Comparison of ENCODE assay signal across 25 cellular contexts in genomic region chr14:57835751-57836150, GRCh38. TPM values are rescaled to one million over a fixed set of nuclear protein-coding genes. Genes with fewer than 3 reads are reported as not detected.
DNase-seq lines count a peak whose midpoint lies in the region; ATAC-seq, FAIRE-seq and TF ChIP-seq lines count a peak whose summit lies in the region.
"Had no signal": no experiment of that assay in that cellular context is flagged by ENCODE, and none has a peak within 500 bp of the region (broad histone marks: within the 10 kb centered on the region; RNA-seq: fewer than 3 reads in every experiment).

No MANE protein-coding gene starts in this region.

- H3K36me3 ChIP-seq in mammary epithelial cell (ENCODE audit: insufficient read depth, low read length) (no peaks in the 10 kb centered on the region), mesenchymal stem cell (ENCODE audit: control insufficient read depth in 1 of 2, insufficient read depth in 2 of 2, low read depth in 1 of 2, low read length in 2 of 2) (no peaks in the 10 kb centered on the region), tibial nerve (no peaks in the 10 kb centered on the region), heart left ventricle (no peaks in the 10 kb centered on the region)
- H3K36me3 ChIP-seq: BLaER1 treated with 17β-estradiol and CSF1 and Interleukin-3, amounts not matched to agents 10 nM and 100 nM; SJCRH30 had no signal

- H3K36me3 Mint-ChIP-seq in MCF 10A (ENCODE audit: insufficient read depth, unreplicated experiment): peaks cover 7% of the 10 kb centered on the region
- H3K36me3 Mint-ChIP-seq: CD4-positive, alpha-beta memory T cell had no signal

- dilution Hi-C loops in mammary epithelial cell (cut with HindIII; ENCODE audit: low sequenced_read_pairs): no loop called here

- no peak overlapping the region for H2BK120ac ChIP-seq in mesenchymal stem cell (ENCODE audit: low read depth, low read length)

- no peaks in the 10 kb centered on the region for H3K9me3 Mint-ChIP-seq in MCF 10A (ENCODE audit: unreplicated experiment)

- H4K8ac ChIP-seq in mesenchymal stem cell (ENCODE audit: low read length): no peak overlapping the region

- no peak for TF ChIP-seq EP300 in tibial nerve (IDR thresholded peaks at IDR 0.05)

- H2BK12ac ChIP-seq in mesenchymal stem cell (ENCODE audit: low read length in 2 of 2): no peak overlapping the region

- H3K4me1 ChIP-seq in mammary epithelial cell (ENCODE audit: insufficient read depth, low read length): peaks cover 23% of the 10 kb centered on the region
- peaks cover 4% of the 10 kb centered on the region for H3K4me1 ChIP-seq in mesenchymal stem cell (ENCODE audit: control insufficient read depth, insufficient read depth, low read depth, low read length)
- H3K4me1 ChIP-seq in tibial nerve: peaks cover 0 to 36% (median 3%) of the 10 kb centered on the region in 4 donors
- H3K4me1 ChIP-seq in heart left ventricle: no peaks in the 10 kb centered on the region
- H3K4me1 ChIP-seq: BLaER1 treated with 17β-estradiol and CSF1 and Interleukin-3, amounts not matched to agents 10 nM and 100 nM; SJCRH30 had no signal

- H3K27me3 Mint-ChIP-seq in MCF 10A (ENCODE audit: insufficient read depth, unreplicated experiment): no peaks in the 10 kb centered on the region

- no peak overlapping the region for H3K4me3 Mint-ChIP-seq in MCF 10A (ENCODE audit: unreplicated experiment)
- H3K4me3 Mint-ChIP-seq: CD4-positive, alpha-beta memory T cell had no signal

- no peak overlapping the region for H3K4ac ChIP-seq in mesenchymal stem cell (ENCODE audit: low read depth in 1 of 2, low read length in 2 of 2)

- H4K20me1 ChIP-seq in mammary epithelial cell (ENCODE audit: insufficient read depth, low read length): no peaks in the 10 kb centered on the region
- H4K20me1 ChIP-seq: BLaER1 treated with 17β-estradiol and CSF1 and Interleukin-3, amounts not matched to agents 10 nM and 100 nM had no signal

- H3K27ac Mint-ChIP-seq in MCF 10A (ENCODE audit: low read depth, unreplicated experiment): peak overlapping the region; percentile 73
- H3K27ac Mint-ChIP-seq: CD4-positive, alpha-beta memory T cell had no signal

- H3K27me3 ChIP-seq in mammary epithelial cell (ENCODE audit: insufficient read depth, low read length) (no peaks in the 10 kb centered on the region), mesenchymal stem cell (ENCODE audit: control insufficient read depth in 1 of 2, insufficient read depth in 1 of 2, low read length in 2 of 2) (no peaks in the 10 kb centered on the region), tibial nerve (no peaks in the 10 kb centered on the region), heart left ventricle (peaks cover 0 to 4% (median 0%) of the 10 kb centered on the region in 9 donors)
- H3K27me3 ChIP-seq: BLaER1 treated with 17β-estradiol and CSF1 and Interleukin-3, amounts not matched to agents 10 nM and 100 nM; SJCRH30 had no signal

- in situ Hi-C loops in mammary epithelial cell (cut with MboI; ENCODE audit: low sequenced_read_pairs in 2 of 2): no loop called here

- DNase-seq in MCF 10A (ENCODE audit: unreplicated experiment): peak; percentile 78
- DNase-seq in mammary epithelial cell: no peak
- DNase-seq in cerebellum (ENCODE audit: low spot score): peak; percentile 33
- DNase-seq in mesenchymal stem cell: no peak
- DNase-seq in urothelium cell line (ENCODE audit: low spot score): peak; percentile 40
- DNase-seq in tibial nerve (ENCODE audit: low spot score in 2 of 2): no peak
- DNase-seq in NCI-H1436 treated with DMSO at 0.1 percent for 48 hours (lab: John Stamatoyannopoulos, UW): no peak
- DNase-seq in heart left ventricle: no peak
- DNase-seq: 8988T; CD4-positive, alpha-beta memory T cell; DND-41; GOT3; IMR-90; MV-4-11; NCI-H1105 treated with DMSO at 0.1 percent for 48 hours; NCI-H1694; NCI-H2081; NCI-H748 treated with DMSO at 0.1 percent for 48 hours; SJCRH30 had no signal

- TF ChIP-seq CTCF in MCF 10A (IDR thresholded peaks at IDR 0.05; ENCODE audit: unreplicated experiment) (no peak), mammary epithelial cell (conservative IDR thresholded peaks at IDR 0.05 in 1 of 2, IDR thresholded peaks at IDR 0.05 in 1 of 2; ENCODE audit: extremely low read depth in 1 of 2, insufficient read depth in 1 of 2, low read depth in 1 of 2, low read length in 2 of 2) (no peak), tibial nerve (IDR thresholded peaks at IDR 0.05) (no peak), heart left ventricle (IDR thresholded peaks at IDR 0.05) (no peak)

- H2BK15ac ChIP-seq in mesenchymal stem cell (ENCODE audit: low read depth, poor library complexity, severe bottlenecking): no peak overlapping the region

- H3K4me2 ChIP-seq in mammary epithelial cell (ENCODE audit: insufficient read depth, low read depth, low read length): no peak overlapping the region
- no peak overlapping the region for H3K4me2 ChIP-seq in mesenchymal stem cell (ENCODE audit: low read length, poor library complexity, severe bottlenecking)
- H3K4me2 ChIP-seq: BLaER1 treated with 17β-estradiol and CSF1 and Interleukin-3, amounts not matched to agents 10 nM and 100 nM; KMS-11 had no signal

- 19% methylated on average over 2 of the region's 2 CpGs for WGBS in mammary epithelial cell (ENCODE audit: low coverage, missing lambda C conversion rate)
- 77% methylated on average over 2 of the region's 2 CpGs for WGBS in mesenchymal stem cell
- WGBS in tibial nerve, 2 donors: 49 to 62% methylated on average over 2 of the region's 2 CpGs
- WGBS in heart left ventricle, 4 donors: 57 to 77% (median 67%) methylated on average over 2 of the region's 2 CpGs

- H2BK5ac ChIP-seq in mesenchymal stem cell (ENCODE audit: low read depth, low read length, poor library complexity, severe bottlenecking): no peak overlapping the region

- POLR2A ChIA-PET in MCF 10A (lab: Yijun Ruan, JAX): interaction anchor here (0.7 to 1.1 kb wide), 4 partner anchors 14 to 88 kb away, joined by 3 to 5 read pairs (median 3); no protein-coding TSS in a partner anchor

- H4K91ac ChIP-seq in mesenchymal stem cell (ENCODE audit: low read length): no peak overlapping the region

- peaks cover 38% of the 10 kb centered on the region for H3K4me1 Mint-ChIP-seq in MCF 10A (ENCODE audit: insufficient read depth, unreplicated experiment)
- H3K4me1 Mint-ChIP-seq: CD4-positive, alpha-beta memory T cell had no signal

- no peak overlapping the region for H3K14ac ChIP-seq in mesenchymal stem cell (ENCODE audit: low read length in 2 of 2)

- H3K4me3 ChIP-seq in mammary epithelial cell (replicated peaks in 1 of 3; ENCODE audit: insufficient read depth in 1 of 3, low read depth in 2 of 3, low read length in 3 of 3) (no peak overlapping the region), mesenchymal stem cell (ENCODE audit: insufficient read depth in 1 of 2, low read depth in 1 of 2, low read length in 2 of 2) (no peak overlapping the region), tibial nerve (no peak overlapping the region), heart left ventricle (no peak overlapping the region)
- H3K4me3 ChIP-seq: BLaER1 treated with 17β-estradiol and CSF1 and Interleukin-3, amounts not matched to agents 10 nM and 100 nM; SJCRH30 had no signal

- H3K9ac ChIP-seq in mammary epithelial cell (ENCODE audit: insufficient read depth, low read length) (no peak overlapping the region), mesenchymal stem cell (ENCODE audit: low read length) (peak overlapping the region; percentile 59)
- H3K9ac ChIP-seq: BLaER1 treated with 17β-estradiol and CSF1 and Interleukin-3, amounts not matched to agents 10 nM and 100 nM; KMS-11 had no signal

- intact Hi-C loops in MCF 10A (cut with micrococcal nuclease) (loop anchor here (2.0 kb wide), 1 partner anchor 35 kb away; no protein-coding TSS in a partner anchor), mammary epithelial cell (cut with micrococcal nuclease) (loop anchor here (10.0 kb wide), 1 partner anchor 111 kb away; no protein-coding TSS in a partner anchor), heart left ventricle (cut with DNase I) (no loop called here)

- no peaks in the 10 kb centered on the region for H3K79me1 ChIP-seq in mesenchymal stem cell (replicated peaks; ENCODE audit: low read length, poor library complexity, severe bottlenecking)

- no peak overlapping the region for H2AFZ ChIP-seq in mammary epithelial cell (ENCODE audit: low read depth, low read length)
- H2AFZ ChIP-seq in mesenchymal stem cell (ENCODE audit: low read depth, low read length): no peak overlapping the region

- TF ChIP-seq POLR2A in tibial nerve (IDR thresholded peaks at IDR 0.05) (no peak), heart left ventricle (IDR thresholded peaks at IDR 0.05) (no peak)

- BruUV-seq in MCF 10A (replicated peaks; lab: Mats Ljungman, UMichigan) (no TSS peak), mammary epithelial cell (replicated peaks; lab: Mats Ljungman, UMichigan) (no TSS peak)

- CTCF ChIA-PET in MCF 10A (lab: Yijun Ruan, JAX): no interaction called here
- CTCF ChIA-PET in mammary epithelial cell (lab: Charles Lee; ENCODE audit: low non-redundant PET): no interaction called here

- no peak overlapping the region for H3K18ac ChIP-seq in mesenchymal stem cell (ENCODE audit: low read depth in 1 of 2, low read length in 2 of 2)

- H3K9me3 ChIP-seq in mammary epithelial cell (replicated peaks; ENCODE audit: insufficient read depth, low read length) (no peaks in the 10 kb centered on the region), mesenchymal stem cell (ENCODE audit: control insufficient read depth, low read length) (no peaks in the 10 kb centered on the region), tibial nerve (no peaks in the 10 kb centered on the region), heart left ventricle (no peaks in the 10 kb centered on the region)
- H3K9me3 ChIP-seq: BLaER1 treated with 17β-estradiol and CSF1 and Interleukin-3, amounts not matched to agents 10 nM and 100 nM; SJCRH30 had no signal

- H2AK5ac ChIP-seq in mesenchymal stem cell (ENCODE audit: low read length, severe bottlenecking): no peak overlapping the region

- no peak overlapping the region for H3K27ac ChIP-seq in mammary epithelial cell (ENCODE audit: insufficient read depth, low read depth, low read length)
- no peak overlapping the region for H3K27ac ChIP-seq in mesenchymal stem cell (ENCODE audit: low read length, poor library complexity, severe bottlenecking)
- peak overlapping the region in 1 of 4 donors; percentile 11 for H3K27ac ChIP-seq in tibial nerve
- H3K27ac ChIP-seq in heart left ventricle: no peak overlapping the region
- H3K27ac ChIP-seq: BLaER1 treated with 17β-estradiol and CSF1 and Interleukin-3, amounts not matched to agents 10 nM and 100 nM; KMS-11; SJCRH30 had no signal

- peak; percentile 59 for FAIRE-seq in urothelium cell line (lab: Jason Lieb, UNC)
- FAIRE-seq: GM12891, GM18507 had no signal

- H3K23ac ChIP-seq in mesenchymal stem cell (ENCODE audit: low read length in 2 of 2): no peak overlapping the region

- ATAC-seq in heart left ventricle: no peak
- ATAC-seq: HCT116 had no signal

- no peaks in the 10 kb centered on the region for H3K79me2 ChIP-seq in mammary epithelial cell (ENCODE audit: insufficient read depth, low read length)

RNA-seq across cellular contexts. Expression of gene SLC35F4, which starts 30.1 kb away (rescaled TPM):
- not detected in 2 replicates for total RNA-seq in MCF 10A (2022)
- under 1 TPM in 1 of 2 donors, not detected in 1; 0.42 TPM for total RNA-seq in mammary epithelial cell
- polyA plus RNA-seq in mammary epithelial cell: not detected
- polyA minus RNA-seq in mammary epithelial cell: not detected
- 6.5 TPM for total RNA-seq in cerebellum
- polyA plus RNA-seq in mesenchymal stem cell (2013, experiment 1 of 2): not detected
- not detected for polyA plus RNA-seq in mesenchymal stem cell (2013, experiment 2 of 2)
- not detected for total RNA-seq in tibial nerve
- total RNA-seq in heart left ventricle: not detected
- not detected for polyA plus RNA-seq in heart left ventricle
- total RNA-seq: CD4-positive, alpha-beta memory T cell; IMR-90; NCI-H460; SJCRH30 had no signal
- polyA plus RNA-seq: CD4-positive, alpha-beta memory T cell; IMR-90 had no signal

Comparison
In these comparisons a context has a peak if more than half of its experiments do, and no peak if none do; other contexts are left out.
1. DNase-seq: peak in MCF 10A (single experiment), cerebellum (single experiment) and urothelium cell line (single experiment); none in mammary epithelial cell (single experiment), mesenchymal stem cell (single experiment), tibial nerve (0 of 2), NCI-H1436 treated with DMSO at 0.1 percent for 48 hours (single experiment) and heart left ventricle (0 of 5).
2. intact Hi-C loops: an anchor here in MCF 10A (2.0 kb wide) and mammary epithelial cell (10.0 kb wide); none called in heart left ventricle.